ENCODE assay signal across 8 cellular contexts in the genomic region with DNA sequence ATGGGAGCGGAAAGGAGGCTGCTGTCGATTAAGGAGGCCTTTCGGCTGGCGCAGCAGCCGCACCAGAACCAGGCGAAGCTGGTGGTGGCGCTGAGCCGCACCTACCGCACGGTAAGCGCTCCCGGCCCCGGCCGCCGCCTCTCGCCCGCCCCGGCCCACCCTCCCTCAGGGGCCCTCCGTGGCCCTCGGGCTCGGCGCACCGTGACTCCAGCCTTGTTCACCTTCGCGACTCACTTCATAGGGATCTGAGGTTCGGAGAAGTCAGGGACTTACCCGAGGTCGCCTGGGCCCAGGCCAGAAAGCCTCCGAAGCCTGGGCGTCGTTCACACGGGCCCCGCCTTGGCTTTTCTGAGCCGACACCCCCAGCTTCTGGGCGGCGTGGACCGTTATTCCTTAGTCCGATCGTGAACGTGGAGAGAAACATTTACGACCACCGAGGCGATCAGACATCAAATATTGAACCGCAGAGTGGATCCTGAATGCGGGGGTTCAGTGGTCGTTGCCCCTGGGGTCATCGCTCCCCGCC. TPM values are rescaled to one million over a fixed set of nuclear protein-coding genes. Genes with fewer than 3 reads are reported as not detected.
DNase-seq lines count a peak whose midpoint lies in the region; ATAC-seq and TF ChIP-seq lines count a peak whose summit lies in the region.

No MANE protein-coding gene starts in this region.

- CTCF ChIA-PET in activated CD8-positive, alpha-beta memory T cell treated with anti-CD3 and anti-CD28 coated beads, Interleukin-2, amount 10 ng/mL, durations not matched to agents 7 days and 5 days (lab: Charles Lee): interaction anchor here (1.4 kb wide), 1 partner anchor 233 kb away, joined by 5 read pairs; no protein-coding TSS in a partner anchor

- no peaks in the 10 kb centered on the region for H3K27me3 Mint-ChIP-seq in activated CD8-positive, alpha-beta memory T cell treated with anti-CD3 and anti-CD28 coated beads, Interleukin-2, amount 10 ng/mL, durations not matched to agents 7 days and 5 days

- no peak for TF ChIP-seq CTCF in dorsolateral prefrontal cortex (IDR thresholded peaks at IDR 0.05 in 54 of 56, conservative IDR thresholded peaks at IDR 0.05 in 2 of 56; ENCODE audit: low read depth in 1 of 56, partially characterized antibody in 56 of 56)

- H3K36me3 Mint-ChIP-seq in activated CD8-positive, alpha-beta memory T cell treated with anti-CD3 and anti-CD28 coated beads, Interleukin-2, amount 10 ng/mL, durations not matched to agents 7 days and 5 days: peaks cover 52% of the 10 kb centered on the region

- DNase-seq in activated CD8-positive, alpha-beta memory T cell treated with anti-CD3 and anti-CD28 coated beads, Interleukin-2, amount 10 ng/mL, durations not matched to agents 7 days and 5 days: peak; percentile 61
- DNase-seq in activated CD8-positive, alpha-beta memory T cell treated with anti-CD3 and anti-CD28 coated beads, Interleukin-2, amount 50 U/mL, for 48 hours: no peak
- DNase-seq in NT2/D1 (ENCODE audit: low read depth, low spot score) (no peak), dorsolateral prefrontal cortex (peak in 1 of 10 donors; percentile 42), myocyte (ENCODE audit: low read depth) (peak; percentile 43), UCSD-AML1 (lab: John Stamatoyannopoulos, UW; ENCODE audit: unreplicated experiment) (no peak)
- no peak for DNase-seq in stimulated activated naive CD4-positive, alpha-beta T cell treated with Interleukin-2 at 50 U/mL for 16 hours (lab: John Stamatoyannopoulos, UW)

- no peaks in the 10 kb centered on the region for H3K9me3 Mint-ChIP-seq in activated CD8-positive, alpha-beta memory T cell treated with anti-CD3 and anti-CD28 coated beads, Interleukin-2, amount 10 ng/mL, durations not matched to agents 7 days and 5 days (ENCODE audit: low read depth)

- peak; percentile 42 for ATAC-seq in activated CD8-positive, alpha-beta memory T cell treated with anti-CD3 and anti-CD28 coated beads, Interleukin-2, amount 10 ng/mL, durations not matched to agents 7 days and 5 days
- ATAC-seq in HG02642 (IDR thresholded peaks at IDR 0.05; ENCODE audit: poor library complexity, unreplicated experiment): peak; percentile 36

- peaks cover 2% of the 10 kb centered on the region for H3K4me1 ChIP-seq in NT2/D1 (ENCODE audit: insufficient read depth, insufficient read length)

- H3K9me3 ChIP-seq in NT2/D1 (ENCODE audit: insufficient read depth, low read length): no peaks in the 10 kb centered on the region

- peaks cover 48% of the 10 kb centered on the region for H3K4me1 Mint-ChIP-seq in activated CD8-positive, alpha-beta memory T cell treated with anti-CD3 and anti-CD28 coated beads, Interleukin-2, amount 10 ng/mL, durations not matched to agents 7 days and 5 days

- H3K27me3 ChIP-seq in NT2/D1 (ENCODE audit: insufficient read depth, insufficient read length): no peaks in the 10 kb centered on the region
- no peaks in the 10 kb centered on the region for H3K27me3 ChIP-seq in dorsolateral prefrontal cortex

- peak overlapping the region; percentile 98 for H3K27ac Mint-ChIP-seq in activated CD8-positive, alpha-beta memory T cell treated with anti-CD3 and anti-CD28 coated beads, Interleukin-2, amount 10 ng/mL, durations not matched to agents 7 days and 5 days

- H3K36me3 ChIP-seq in NT2/D1 (ENCODE audit: insufficient read depth, insufficient read length, low read length): peaks cover 79% of the 10 kb centered on the region

- peak overlapping the region; percentile 95 for H3K9ac ChIP-seq in NT2/D1 (ENCODE audit: insufficient read length, low read depth)

- peak overlapping the region; percentile 92 for H3K4me3 ChIP-seq in NT2/D1 (ENCODE audit: insufficient read length, low read depth)
- peak overlapping the region; percentile 56 to 98 (median 90) for H3K4me3 ChIP-seq in dorsolateral prefrontal cortex

- H3K4me3 Mint-ChIP-seq in activated CD8-positive, alpha-beta memory T cell treated with anti-CD3 and anti-CD28 coated beads, Interleukin-2, amount 10 ng/mL, durations not matched to agents 7 days and 5 days: peak overlapping the region; percentile 96

- peak overlapping the region in 7 of 59 donors; percentile 40 to 93 (median 91) for H3K27ac ChIP-seq in dorsolateral prefrontal cortex

- intact Hi-C loops in dorsolateral prefrontal cortex (cut with DNase I): loop anchor here (2.0 to 10.0 kb wide), 4 partner anchors 196 to 781 kb away; partner anchors contain the start of genes LCORL (in 1 of the 2) and MED28 (in 1 of the 2)

RNA-seq across cellular contexts. Expression of gene NCAPG, which starts 0.4 kb away (rescaled TPM):
- total RNA-seq in activated CD8-positive, alpha-beta memory T cell treated with anti-CD3 and anti-CD28 coated beads, Interleukin-2, amount 10 ng/mL, durations not matched to agents 7 days and 5 days: 100 to 1,000 TPM in 1 of 2 experiments, 10 to 100 TPM in 1; 87.5 to 102 TPM
- total RNA-seq in dorsolateral prefrontal cortex (1 to 10 TPM in 10 of 120 experiments, under 1 TPM in 63, not detected in 47; 0.12 to 1.8 (median 0.44) TPM), myocyte (1.5 and 1.8 TPM in 2 replicates)
- 0.19 TPM for polyA plus RNA-seq in myocyte (2012)

RNA-seq across cellular contexts. Expression of gene DCAF16, which starts 0.6 kb away (rescaled TPM):
- total RNA-seq in activated CD8-positive, alpha-beta memory T cell treated with anti-CD3 and anti-CD28 coated beads, Interleukin-2, amount 10 ng/mL, durations not matched to agents 7 days and 5 days: 10 to 100 TPM; 38.9 to 56.4 TPM
- 10 to 100 TPM; 24.8 to 77.9 (median 45.8) TPM for total RNA-seq in dorsolateral prefrontal cortex
- total RNA-seq in myocyte: 15.4 and 21.4 TPM in 2 replicates
- polyA plus RNA-seq in myocyte (2012): 10.8 TPM

RNA-seq across cellular contexts. Expression of gene FAM184B, which starts 29.7 kb away (rescaled TPM):
- total RNA-seq in activated CD8-positive, alpha-beta memory T cell treated with anti-CD3 and anti-CD28 coated beads, Interleukin-2, amount 10 ng/mL, durations not matched to agents 7 days and 5 days: under 1 TPM in 1 of 2 experiments, not detected in 1; 0.02 TPM
- 1 to 10 TPM; 1.4 to 3.9 (median 2.3) TPM for total RNA-seq in dorsolateral prefrontal cortex
- total RNA-seq in myocyte: not detected in 2 replicates
- polyA plus RNA-seq in myocyte (2012): 0.04 TPM

Comparison
In these comparisons a context has a peak if more than half of its experiments do, and no peak if none do; other contexts are left out.
1. DNase-seq: peak in activated CD8-positive, alpha-beta memory T cell treated with anti-CD3 and anti-CD28 coated beads, Interleukin-2, amount 10 ng/mL, durations not matched to agents 7 days and 5 days (single experiment) and myocyte (single experiment); none in activated CD8-positive, alpha-beta memory T cell treated with anti-CD3 and anti-CD28 coated beads, Interleukin-2, amount 50 U/mL, for 48 hours (single experiment), NT2/D1 (single experiment), UCSD-AML1 (single experiment) and stimulated activated naive CD4-positive, alpha-beta T cell treated with Interleukin-2 at 50 U/mL for 16 hours (single experiment).
2. RNA of gene NCAPG, which starts 0.4 kb away (total RNA-seq): 87.5 to 102 TPM in activated CD8-positive, alpha-beta memory T cell treated with anti-CD3 and anti-CD28 coated beads, Interleukin-2, amount 10 ng/mL, durations not matched to agents 7 days and 5 days; 1.5 to 1.8 TPM in myocyte and 0.12 to 1.8 TPM in dorsolateral prefrontal cortex; every median in the first group is over 10 times any median in the second.